ENCODE assay signal across 19 cellular contexts in the genomic region with DNA sequence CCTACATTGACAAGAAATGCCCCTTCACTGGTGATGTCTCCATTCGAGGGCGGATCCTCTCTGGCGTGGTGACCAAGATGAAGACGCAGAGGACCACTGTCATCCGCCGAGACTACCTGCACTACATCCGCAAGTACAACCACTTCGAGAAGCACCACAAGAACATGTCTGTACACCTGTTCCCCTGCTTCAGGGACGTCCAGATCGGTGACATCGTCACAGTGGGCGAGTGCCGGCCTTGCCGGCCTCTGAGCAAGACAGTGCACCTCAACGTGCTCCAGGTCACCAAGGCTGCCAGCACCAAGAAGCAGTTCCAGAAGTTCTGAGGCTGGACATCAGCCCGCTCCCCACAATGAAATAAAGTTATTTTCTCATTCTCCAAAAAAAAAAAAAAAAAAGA. TPM values are rescaled to one million over a fixed set of nuclear protein-coding genes. Genes with fewer than 3 reads are reported as not detected.
DNase-seq lines count a peak whose midpoint lies in the region; ATAC-seq and TF ChIP-seq lines count a peak whose summit lies in the region.
"Had no signal": no experiment of that assay in that cellular context is flagged by ENCODE, and none has a peak within 500 bp of the region (broad histone marks: within the 10 kb centered on the region; RNA-seq: fewer than 3 reads in every experiment).

No MANE protein-coding gene starts in this region.

- TF ChIP-seq CTCF in natural killer cell (IDR thresholded peaks at IDR 0.05) = no peak
- no peak for TF ChIP-seq CTCF in CD14-positive monocyte (IDR thresholded peaks at IDR 0.05)

- DNase-seq in natural killer cell (no peak), CD14-positive monocyte (ENCODE audit: low spot score) (no peak), SIG-M5 treated with dmso at 0.1 percent for 504 hours (lab: John Stamatoyannopoulos, UW; ENCODE audit: unreplicated experiment) (no peak)
- DNase-seq in natural killer cell treated with Interleukin-12 subunit alpha and Interleukin-12 subunit beta and Interleukin-15 and Interleukin-18, amount 100 ng/mL, for 72 hours (ENCODE audit: low spot score) = no peak
- no peak for DNase-seq in activated T-helper 1 cell treated with anti-CD3 and anti-CD28 coated beads, Interleukin-12 subunit alpha, Interleukin-12 subunit beta, Interleukin-2, Interleukin-4 antibody, amounts not matched to agents 30 ng/mL and 10 ng/mL and 1 ng/mL, durations not matched to agents 14 hours and 24 hours and 36 hours (ENCODE audit: low spot score)
- DNase-seq in naive thymus-derived CD8-positive, alpha-beta T cell = no peak
- DNase-seq: amygdala; mammary epithelial cell; NCI-H1092; NCI-H2107; NCI-H446 treated with DMSO at 0.1 percent for 48 hours; PC-9; sigmoid colon; SJCRH30; stimulated activated CD4-positive, alpha-beta T cell treated with anti-CD3 and anti-CD28 coated beads, Interleukin-15, amount 100 ng/mL, for 24 hours; uterus had no signal

- H3K27ac Mint-ChIP-seq in natural killer cell (peak overlapping the region in 1 of 2 donors; percentile 29), CD14-positive monocyte (peak overlapping the region in 2 of 7 donors; percentile 10 to 46)
- H3K27ac Mint-ChIP-seq in natural killer cell treated with Interleukin-12 subunit alpha and Interleukin-12 subunit beta and Interleukin-15 and Interleukin-18, amount 100 ng/mL, for 72 hours = peak overlapping the region in 1 of 2 donors; percentile 29
- no peak overlapping the region for H3K27ac Mint-ChIP-seq in activated T-helper 1 cell treated with anti-CD3 and anti-CD28 coated beads, Interleukin-12 subunit alpha, Interleukin-12 subunit beta, Interleukin-2, Interleukin-4 antibody, amounts not matched to agents 30 ng/mL and 10 ng/mL and 1 ng/mL, durations not matched to agents 14 hours and 24 hours and 36 hours
- peak overlapping the region in 4 of 10 donors; percentile 13 to 61 (median 42) for H3K27ac Mint-ChIP-seq in naive thymus-derived CD8-positive, alpha-beta T cell
- H3K27ac Mint-ChIP-seq: dendritic cell treated with granulocyte-macrophage colony-stimulating factor and Interleukin-4, amounts not matched to agents 40 ng/mL and 50 ng/mL, for 4 days had no signal

- H3K4me3 Mint-ChIP-seq in natural killer cell (peak overlapping the region; percentile 37), CD14-positive monocyte (no peak overlapping the region)
- H3K4me3 Mint-ChIP-seq in natural killer cell treated with Interleukin-12 subunit alpha and Interleukin-12 subunit beta and Interleukin-15 and Interleukin-18, amount 100 ng/mL, for 72 hours = no peak overlapping the region
- peak overlapping the region; percentile 30 for H3K4me3 Mint-ChIP-seq in activated T-helper 1 cell treated with anti-CD3 and anti-CD28 coated beads, Interleukin-12 subunit alpha, Interleukin-12 subunit beta, Interleukin-2, Interleukin-4 antibody, amounts not matched to agents 30 ng/mL and 10 ng/mL and 1 ng/mL, durations not matched to agents 14 hours and 24 hours and 36 hours
- H3K4me3 Mint-ChIP-seq in naive thymus-derived CD8-positive, alpha-beta T cell = peak overlapping the region in 7 of 10 donors; percentile 13 to 87 (median 44)
- H3K4me3 Mint-ChIP-seq: dendritic cell treated with granulocyte-macrophage colony-stimulating factor and Interleukin-4, amounts not matched to agents 40 ng/mL and 50 ng/mL, for 4 days had no signal

- H3K9me3 Mint-ChIP-seq in natural killer cell = no peaks in the 10 kb centered on the region
- H3K9me3 Mint-ChIP-seq in natural killer cell treated with Interleukin-12 subunit alpha and Interleukin-12 subunit beta and Interleukin-15 and Interleukin-18, amount 100 ng/mL, for 72 hours = no peaks in the 10 kb centered on the region
- no peaks in the 10 kb centered on the region for H3K9me3 Mint-ChIP-seq in activated T-helper 1 cell treated with anti-CD3 and anti-CD28 coated beads, Interleukin-12 subunit alpha, Interleukin-12 subunit beta, Interleukin-2, Interleukin-4 antibody, amounts not matched to agents 30 ng/mL and 10 ng/mL and 1 ng/mL, durations not matched to agents 14 hours and 24 hours and 36 hours
- no peaks in the 10 kb centered on the region for H3K9me3 Mint-ChIP-seq in naive thymus-derived CD8-positive, alpha-beta T cell
- H3K9me3 Mint-ChIP-seq in CD14-positive monocyte = peaks cover 0 to 4% (median 0%) of the 10 kb centered on the region in 7 donors
- H3K9me3 Mint-ChIP-seq: dendritic cell treated with granulocyte-macrophage colony-stimulating factor and Interleukin-4, amounts not matched to agents 40 ng/mL and 50 ng/mL, for 4 days had no signal

- intact Hi-C loops in natural killer cell (cut with micrococcal nuclease) = no loop called here
- intact Hi-C loops in activated T-helper 1 cell treated with anti-CD3 and anti-CD28 coated beads, Interleukin-12 subunit alpha, Interleukin-12 subunit beta, Interleukin-2, Interleukin-4 antibody, amounts not matched to agents 30 ng/mL and 10 ng/mL and 1 ng/mL, durations not matched to agents 14 hours and 24 hours and 36 hours (cut with micrococcal nuclease) = no loop called here
- intact Hi-C loops in CD14-positive monocyte (cut with micrococcal nuclease) = loop anchor here (5.0 to 10.0 kb wide), 6 partner anchors 59 to 321 kb away; a partner anchor contains a TSS

- ATAC-seq in natural killer cell (no peak), GM21423 (IDR thresholded peaks at IDR 0.05; ENCODE audit: unreplicated experiment) (no peak)
- no peak for ATAC-seq in natural killer cell treated with Interleukin-12 subunit alpha and Interleukin-12 subunit beta and Interleukin-15 and Interleukin-18, amount 100 ng/mL, for 72 hours
- no peak for ATAC-seq in naive thymus-derived CD8-positive, alpha-beta T cell
- ATAC-seq: HepG2 had no signal

- POLR2A ChIA-PET in naive thymus-derived CD8-positive, alpha-beta T cell (lab: Charles Lee) = no interaction called here

- no peaks in the 10 kb centered on the region for H3K27me3 Mint-ChIP-seq in natural killer cell (ENCODE audit: low read depth in 2 of 2)
- H3K27me3 Mint-ChIP-seq in natural killer cell treated with Interleukin-12 subunit alpha and Interleukin-12 subunit beta and Interleukin-15 and Interleukin-18, amount 100 ng/mL, for 72 hours = no peaks in the 10 kb centered on the region
- H3K27me3 Mint-ChIP-seq in activated T-helper 1 cell treated with anti-CD3 and anti-CD28 coated beads, Interleukin-12 subunit alpha, Interleukin-12 subunit beta, Interleukin-2, Interleukin-4 antibody, amounts not matched to agents 30 ng/mL and 10 ng/mL and 1 ng/mL, durations not matched to agents 14 hours and 24 hours and 36 hours (ENCODE audit: insufficient read depth) = peaks cover 2% of the 10 kb centered on the region
- peaks cover 0 to 3% (median 0%) of the 10 kb centered on the region in 5 donors for H3K27me3 Mint-ChIP-seq in naive thymus-derived CD8-positive, alpha-beta T cell
- peaks cover 0 to 2% (median 1%) of the 10 kb centered on the region in 3 donors for H3K27me3 Mint-ChIP-seq in CD14-positive monocyte (ENCODE audit: low read depth in 3 of 3)
- H3K27me3 Mint-ChIP-seq: dendritic cell treated with granulocyte-macrophage colony-stimulating factor and Interleukin-4, amounts not matched to agents 40 ng/mL and 50 ng/mL, for 4 days had no signal

- H3K4me1 Mint-ChIP-seq in natural killer cell = peaks cover 28 to 34% of the 10 kb centered on the region in 2 donors
- H3K4me1 Mint-ChIP-seq in natural killer cell treated with Interleukin-12 subunit alpha and Interleukin-12 subunit beta and Interleukin-15 and Interleukin-18, amount 100 ng/mL, for 72 hours (ENCODE audit: low read depth in 2 of 2) = peaks cover 29% of the 10 kb centered on the region in 2 donors
- peaks cover 29% of the 10 kb centered on the region for H3K4me1 Mint-ChIP-seq in activated T-helper 1 cell treated with anti-CD3 and anti-CD28 coated beads, Interleukin-12 subunit alpha, Interleukin-12 subunit beta, Interleukin-2, Interleukin-4 antibody, amounts not matched to agents 30 ng/mL and 10 ng/mL and 1 ng/mL, durations not matched to agents 14 hours and 24 hours and 36 hours (ENCODE audit: low read depth)
- H3K4me1 Mint-ChIP-seq in naive thymus-derived CD8-positive, alpha-beta T cell = peaks cover 16 to 63% (median 51%) of the 10 kb centered on the region in 4 donors
- H3K4me1 Mint-ChIP-seq in CD14-positive monocyte = peaks cover 24% of the 10 kb centered on the region

- no peaks in the 10 kb centered on the region for H3K36me3 Mint-ChIP-seq in natural killer cell
- peaks cover 11% of the 10 kb centered on the region for H3K36me3 Mint-ChIP-seq in natural killer cell treated with Interleukin-12 subunit alpha and Interleukin-12 subunit beta and Interleukin-15 and Interleukin-18, amount 100 ng/mL, for 72 hours
- H3K36me3 Mint-ChIP-seq in activated T-helper 1 cell treated with anti-CD3 and anti-CD28 coated beads, Interleukin-12 subunit alpha, Interleukin-12 subunit beta, Interleukin-2, Interleukin-4 antibody, amounts not matched to agents 30 ng/mL and 10 ng/mL and 1 ng/mL, durations not matched to agents 14 hours and 24 hours and 36 hours (ENCODE audit: low read depth) = peaks cover 47% of the 10 kb centered on the region
- H3K36me3 Mint-ChIP-seq in naive thymus-derived CD8-positive, alpha-beta T cell = peaks cover 0 to 54% (median 3%) of the 10 kb centered on the region in 3 donors
- peaks cover 37 to 50% of the 10 kb centered on the region in 2 donors for H3K36me3 Mint-ChIP-seq in CD14-positive monocyte

RNA-seq across cellular contexts. Expression of a gene that starts 2.8 kb away (rescaled TPM):
- total RNA-seq in natural killer cell = 10 to 100 TPM; 39.1 to 54.3 (median 50.9) TPM
- total RNA-seq in natural killer cell treated with Interleukin-12 subunit alpha and Interleukin-12 subunit beta and Interleukin-15 and Interleukin-18, amount 100 ng/mL, for 72 hours = 100 to 1,000 TPM in 1 of 2 donors, 10 to 100 TPM in 1; 69.3 to 118 TPM
- 78.7 and 86.9 TPM in 2 replicates for total RNA-seq in activated T-helper 1 cell treated with anti-CD3 and anti-CD28 coated beads, Interleukin-12 subunit alpha, Interleukin-12 subunit beta, Interleukin-2, Interleukin-4 antibody, amounts not matched to agents 30 ng/mL and 10 ng/mL and 1 ng/mL, durations not matched to agents 14 hours and 24 hours and 36 hours
- total RNA-seq in naive thymus-derived CD8-positive, alpha-beta T cell = 10 to 100 TPM; 77.9 to 82.1 TPM
- 10 to 100 TPM in 2 of 3 donors, 1 to 10 TPM in 1; 2.7 to 18.1 (median 12.2) TPM for polyA plus RNA-seq in naive thymus-derived CD8-positive, alpha-beta T cell
- 1 to 10 TPM; 1.2 to 2.4 TPM for polyA plus RNA-seq in CD14-positive monocyte

Comparison
In these comparisons a context has a peak if more than half of its experiments do, and no peak if none do; other contexts are left out.
1. H3K4me3 Mint-ChIP-seq: peak in natural killer cell (single experiment), activated T-helper 1 cell treated with anti-CD3 and anti-CD28 coated beads, Interleukin-12 subunit alpha, Interleukin-12 subunit beta, Interleukin-2, Interleukin-4 antibody, amounts not matched to agents 30 ng/mL and 10 ng/mL and 1 ng/mL, durations not matched to agents 14 hours and 24 hours and 36 hours (single experiment) and naive thymus-derived CD8-positive, alpha-beta T cell (7 of 10); none in natural killer cell treated with Interleukin-12 subunit alpha and Interleukin-12 subunit beta and Interleukin-15 and Interleukin-18, amount 100 ng/mL, for 72 hours (single experiment) and CD14-positive monocyte (0 of 2).
2. intact Hi-C loops: an anchor here in CD14-positive monocyte (5.0 to 10.0 kb wide); none called in natural killer cell and activated T-helper 1 cell treated with anti-CD3 and anti-CD28 coated beads, Interleukin-12 subunit alpha, Interleukin-12 subunit beta, Interleukin-2, Interleukin-4 antibody, amounts not matched to agents 30 ng/mL and 10 ng/mL and 1 ng/mL, durations not matched to agents 14 hours and 24 hours and 36 hours.